1 cellular context compared by ENCODE assay signal in genomic region chr6:29942275-29943052, GRCh38.
TF ChIP-seq lines count a peak whose summit lies in the region.

TSS of gene HLA-A (plus strand) at chr6:29942532. CDS start at chr6:29942554, 22 bp downstream.

TF ChIP-seq in WTC11, 78 proteins besides CTCF, POLR2A, EP300 and RAD21 (continued from another document):
- TF ChIP-seq, protein P1, sequence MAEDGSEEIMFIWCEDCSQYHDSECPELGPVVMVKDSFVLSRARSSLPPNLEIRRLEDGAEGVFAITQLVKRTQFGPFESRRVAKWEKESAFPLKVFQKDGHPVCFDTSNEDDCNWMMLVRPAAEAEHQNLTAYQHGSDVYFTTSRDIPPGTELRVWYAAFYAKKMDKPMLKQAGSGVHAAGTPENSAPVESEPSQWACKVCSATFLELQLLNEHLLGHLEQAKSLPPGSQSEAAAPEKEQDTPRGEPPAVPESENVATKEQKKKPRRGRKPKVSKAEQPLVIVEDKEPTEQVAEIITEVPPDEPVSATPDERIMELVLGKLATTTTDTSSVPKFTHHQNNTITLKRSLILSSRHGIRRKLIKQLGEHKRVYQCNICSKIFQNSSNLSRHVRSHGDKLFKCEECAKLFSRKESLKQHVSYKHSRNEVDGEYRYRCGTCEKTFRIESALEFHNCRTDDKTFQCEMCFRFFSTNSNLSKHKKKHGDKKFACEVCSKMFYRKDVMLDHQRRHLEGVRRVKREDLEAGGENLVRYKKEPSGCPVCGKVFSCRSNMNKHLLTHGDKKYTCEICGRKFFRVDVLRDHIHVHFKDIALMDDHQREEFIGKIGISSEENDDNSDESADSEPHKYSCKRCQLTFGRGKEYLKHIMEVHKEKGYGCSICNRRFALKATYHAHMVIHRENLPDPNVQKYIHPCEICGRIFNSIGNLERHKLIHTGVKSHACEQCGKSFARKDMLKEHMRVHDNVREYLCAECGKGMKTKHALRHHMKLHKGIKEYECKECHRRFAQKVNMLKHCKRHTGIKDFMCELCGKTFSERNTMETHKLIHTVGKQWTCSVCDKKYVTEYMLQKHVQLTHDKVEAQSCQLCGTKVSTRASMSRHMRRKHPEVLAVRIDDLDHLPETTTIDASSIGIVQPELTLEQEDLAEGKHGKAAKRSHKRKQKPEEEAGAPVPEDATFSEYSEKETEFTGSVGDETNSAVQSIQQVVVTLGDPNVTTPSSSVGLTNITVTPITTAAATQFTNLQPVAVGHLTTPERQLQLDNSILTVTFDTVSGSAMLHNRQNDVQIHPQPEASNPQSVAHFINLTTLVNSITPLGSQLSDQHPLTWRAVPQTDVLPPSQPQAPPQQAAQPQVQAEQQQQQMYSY (CRISPR knock-in tag; IDR thresholded peaks at IDR 0.05), result peak; percentile 90
- TF ChIP-seq JUN (CRISPR knock-in tag; IDR thresholded peaks at IDR 0.05), result no peak
